Comparison of ENCODE assay signal across 16 cellular contexts in genomic region chr10:130809761-130810515, GRCh38.
"Had no signal": no experiment of that assay in that cellular context is flagged by ENCODE, and none has a peak within 500 bp of the region (broad histone marks: within the 10 kb centered on the region; RNA-seq: fewer than 3 reads in every experiment).

No MANE protein-coding gene starts in this region.

- H3K4me3 ChIP-seq: prostate gland, stomach, testis, upper lobe of right lung had no signal

- H3K36me3 Mint-ChIP-seq: activated naive CD4-positive, alpha-beta T cell treated with anti-CD3 and anti-CD28 coated beads, Interleukin-2, amount 50 U/mL, for 24 hours; natural killer cell had no signal

- H3K4me3 Mint-ChIP-seq: activated CD4-positive, alpha-beta T cell treated with anti-CD3 and anti-CD28 coated beads for 36 hours; activated naive CD4-positive, alpha-beta T cell treated with anti-CD3 and anti-CD28 coated beads, Interleukin-2, amount 50 U/mL, for 24 hours; activated T-cell treated with anti-CD3 and anti-CD28 coated beads, Interleukin-2, amount 50 U/mL, for 4 hours; natural killer cell; T-helper 17 cell had no signal

- H3K9me3 Mint-ChIP-seq: activated naive CD4-positive, alpha-beta T cell treated with anti-CD3 and anti-CD28 coated beads, Interleukin-2, amount 50 U/mL, for 24 hours; activated T-cell treated with anti-CD3 and anti-CD28 coated beads, Interleukin-2, amount 50 U/mL, for 4 hours; natural killer cell had no signal

- H3K36me3 ChIP-seq: prostate gland, stomach, upper lobe of right lung had no signal

- H3K4me1 Mint-ChIP-seq: activated CD4-positive, alpha-beta T cell treated with anti-CD3 and anti-CD28 coated beads for 36 hours; activated naive CD4-positive, alpha-beta T cell treated with anti-CD3 and anti-CD28 coated beads, Interleukin-2, amount 50 U/mL, for 24 hours; natural killer cell; T-helper 17 cell had no signal

- ATAC-seq: activated CD4-positive, alpha-beta T cell treated with anti-CD3 and anti-CD28 coated beads for 36 hours; activated T-cell treated with anti-CD3 and anti-CD28 coated beads, Interleukin-2, amount 50 U/mL, for 4 hours; left ventricle myocardium superior; natural killer cell; sciatic nerve; SK-N-SH treated with all-trans-retinoic acid at 6 μM for 48 hours; T-helper 17 cell had no signal

- DNase-seq: activated CD4-positive, alpha-beta T cell treated with anti-CD3 and anti-CD28 coated beads for 36 hours; activated effector memory CD4-positive, alpha-beta T cell treated with Interleukin-2 at 50 U/mL for 16 hours; activated T-cell treated with anti-CD3 and anti-CD28 coated beads, Interleukin-2, amount 50 U/mL, for 4 hours; amniotic stem cell; hippocampal formation; left ventricle myocardium superior; mesenchymal stem cell; natural killer cell; stomach; T-helper 17 cell; testis; upper lobe of right lung had no signal

- H3K4me1 ChIP-seq: prostate gland, stomach, testis, upper lobe of right lung had no signal

- H3K9me3 ChIP-seq: prostate gland, testis, upper lobe of right lung had no signal

- H3K27ac Mint-ChIP-seq: activated CD4-positive, alpha-beta T cell treated with anti-CD3 and anti-CD28 coated beads for 36 hours; activated naive CD4-positive, alpha-beta T cell treated with anti-CD3 and anti-CD28 coated beads, Interleukin-2, amount 50 U/mL, for 24 hours; natural killer cell; T-helper 17 cell had no signal

- H3K27me3 ChIP-seq: testis, upper lobe of right lung had no signal

- H3K27me3 Mint-ChIP-seq: activated CD4-positive, alpha-beta T cell treated with anti-CD3 and anti-CD28 coated beads for 36 hours; activated naive CD4-positive, alpha-beta T cell treated with anti-CD3 and anti-CD28 coated beads, Interleukin-2, amount 50 U/mL, for 24 hours; T-helper 17 cell had no signal

- H3K27ac ChIP-seq: prostate gland, stomach, testis, upper lobe of right lung had no signal
